Comparison of ENCODE assay signal across 14 cellular contexts in the genomic region with DNA sequence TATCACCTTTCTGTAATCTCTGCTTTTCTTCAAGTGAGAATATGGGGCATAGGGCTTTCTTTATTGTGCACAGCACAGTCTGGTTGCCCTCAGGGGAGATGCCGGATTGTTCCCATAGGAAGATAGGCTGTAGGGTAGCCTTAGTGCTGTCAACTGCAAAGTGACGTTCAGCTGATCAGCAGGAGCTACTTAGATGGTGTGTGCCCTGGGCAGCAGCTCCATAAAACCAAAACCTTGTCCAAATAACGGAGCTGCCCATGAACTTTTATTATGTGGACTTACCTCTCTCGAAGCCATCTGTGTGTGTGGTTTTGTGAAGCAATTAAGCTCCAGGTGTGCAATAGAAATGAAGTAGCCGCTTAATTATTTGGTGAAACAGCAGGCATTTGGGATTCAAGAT.
A peak's percentile ranks its signal among the peaks of the same experiment; 100 is the strongest.
DNase-seq lines count a peak whose midpoint lies in the region; ATAC-seq and TF ChIP-seq lines count a peak whose summit lies in the region.
"Had no signal": no experiment of that assay in that cellular context is flagged by ENCODE, and none has a peak within 500 bp of the region (broad histone marks: within the 10 kb centered on the region; RNA-seq: fewer than 3 reads in every experiment).

No MANE protein-coding gene starts in this region.

- H3K27ac Mint-ChIP-seq in activated CD4-positive, alpha-beta memory T cell treated with anti-CD3 and anti-CD28 coated beads, Interleukin-2, amount 10 ng/mL, durations not matched to agents 7 days and 5 days: no peak overlapping the region
- H3K27ac Mint-ChIP-seq: CD8-positive, alpha-beta memory T cell; H9 had no signal

- 0 out of 2 replicates have a peak overlapping the region, but pooled peaks have one; percentile 17 for H3K18ac ChIP-seq in IMR-90 (ENCODE audit: low read depth, low read length)

- H4K91ac ChIP-seq in IMR-90 (ENCODE audit: insufficient read depth, low read depth, low read length): no peak overlapping the region

- no peak overlapping the region for H3K56ac ChIP-seq in IMR-90 (ENCODE audit: extremely low read depth, insufficient read depth, low read length)

- no peaks in the 10 kb centered on the region for H3K9me3 Mint-ChIP-seq in activated CD4-positive, alpha-beta memory T cell treated with anti-CD3 and anti-CD28 coated beads, Interleukin-2, amount 10 ng/mL, durations not matched to agents 7 days and 5 days
- H3K9me3 Mint-ChIP-seq: CD8-positive, alpha-beta memory T cell; H9 had no signal

- no peaks in the 10 kb centered on the region for H3K9me3 ChIP-seq in IMR-90 (ENCODE audit: control insufficient read depth, insufficient read depth, low read length)
- H3K9me3 ChIP-seq: SJCRH30 had no signal

- peaks cover 7% of the 10 kb centered on the region for H3K27me3 Mint-ChIP-seq in activated CD4-positive, alpha-beta memory T cell treated with anti-CD3 and anti-CD28 coated beads, Interleukin-2, amount 10 ng/mL, durations not matched to agents 7 days and 5 days

- no peaks in the 10 kb centered on the region for H3K27me3 ChIP-seq in IMR-90 (ENCODE audit: control insufficient read depth, insufficient read depth, low read length)
- H3K27me3 ChIP-seq: SJCRH30 had no signal

- no peak overlapping the region for H3K4me3 ChIP-seq in IMR-90 (ENCODE audit: insufficient read depth, low read depth, low read length)
- H3K4me3 ChIP-seq: SJCRH30 had no signal

- no peak overlapping the region for H2AK9ac ChIP-seq in IMR-90 (replicated peaks; ENCODE audit: low read depth, low read length, poor library complexity)

- 0 out of 2 replicates have a peak overlapping the region, but pooled peaks have one; percentile 55 for H2AK5ac ChIP-seq in IMR-90 (ENCODE audit: low read depth, low read length)

- H4K5ac ChIP-seq in IMR-90 (ENCODE audit: low read depth, low read length): no peak overlapping the region

- intact Hi-C loops in IMR-90 (cut with micrococcal nuclease): no loop called here

- H2BK5ac ChIP-seq in IMR-90 (ENCODE audit: low read depth, low read length, poor library complexity, severe bottlenecking): no peak overlapping the region

- H2BK15ac ChIP-seq in IMR-90 (ENCODE audit: low read depth, low read length): no peak overlapping the region; the same call in 2 of the 3 replicates

- no peak overlapping the region for H2AFZ ChIP-seq in IMR-90 (replicated peaks; ENCODE audit: low read length, poor library complexity)

- H3K36me3 ChIP-seq in IMR-90 (ENCODE audit: control insufficient read depth, insufficient read depth, low read length): peaks cover 2% of the 10 kb centered on the region; the same call in 1 of the 2 replicates
- H3K36me3 ChIP-seq: SJCRH30 had no signal

- WGBS in IMR-90 (ENCODE audit: extremely low coverage in 2 of 2, insufficient read length in 1 of 2), 2 experiments: 100% methylated on average over 2 of the region's 5 CpGs; no CpG with 5 or more reads in 1 of the 2 experiments

- H3K4me2 ChIP-seq in IMR-90 (ENCODE audit: low read depth, low read length): no peak overlapping the region

- ATAC-seq in IMR-90 (ENCODE audit: low read depth) (no peak), HG03521 (IDR thresholded peaks at IDR 0.05; ENCODE audit: unreplicated experiment) (no peak)

- CTCF ChIA-PET in IMR-90 (lab: Yijun Ruan, JAX): interaction anchor here (0.5 to 0.6 kb wide), 2 partner anchors 72 to 582 kb away, joined by 4 read pairs; no protein-coding TSS in a partner anchor
- CTCF ChIA-PET in activated CD4-positive, alpha-beta memory T cell treated with anti-CD3 and anti-CD28 coated beads, Interleukin-2, amount 10 ng/mL, durations not matched to agents 7 days and 5 days (lab: Charles Lee): no interaction called here

- H3K4me1 Mint-ChIP-seq in activated CD4-positive, alpha-beta memory T cell treated with anti-CD3 and anti-CD28 coated beads, Interleukin-2, amount 10 ng/mL, durations not matched to agents 7 days and 5 days: no peaks in the 10 kb centered on the region
- H3K4me1 Mint-ChIP-seq: CD8-positive, alpha-beta memory T cell had no signal

- POLR2A ChIA-PET in IMR-90 (lab: Charles Lee; ENCODE audit: unreplicated experiment): no interaction called here
- POLR2A ChIA-PET in activated CD4-positive, alpha-beta memory T cell treated with anti-CD3 and anti-CD28 coated beads, Interleukin-2, amount 10 ng/mL, durations not matched to agents 7 days and 5 days (lab: Charles Lee): no interaction called here

- no peak for TF ChIP-seq CTCF in IMR-90 (conservative IDR thresholded peaks at IDR 0.05; ENCODE audit: low read depth, low read length)

- no peak overlapping the region for H3K27ac ChIP-seq in IMR-90 (ENCODE audit: insufficient read depth, low read length)
- H3K27ac ChIP-seq: SJCRH30 had no signal

- H3K14ac ChIP-seq in IMR-90 (replicated peaks; ENCODE audit: low read depth, low read length): no peak overlapping the region; the same call in 1 of the 2 replicates

- no peak overlapping the region for H3K9ac ChIP-seq in IMR-90 (ENCODE audit: low read depth, low read length)

- no TSS peak for BruUV-seq in IMR-90 (replicated peaks; lab: Mats Ljungman, UMichigan)

- in situ Hi-C loops in IMR-90 (cut with MboI; ENCODE audit: low sequenced_read_pairs): no loop called here

- H3K4ac ChIP-seq in IMR-90 (ENCODE audit: low read depth, low read length): peak overlapping the region; percentile 70

- peak overlapping the region; percentile 33; the same call in 1 of the 2 replicates for H2BK120ac ChIP-seq in IMR-90 (ENCODE audit: low read depth, low read length)

- dilution Hi-C loops in IMR-90 (cut with HindIII; ENCODE audit: low sequenced_read_pairs, unreplicated experiment): no loop called here

- H4K8ac ChIP-seq in IMR-90 (ENCODE audit: low read depth in 2 of 2, low read length in 2 of 2): no peak overlapping the region; a peak in 1 of 4 replicates

- no peak for TF ChIP-seq RAD21 in IMR-90 (IDR thresholded peaks at IDR 0.05; ENCODE audit: low read length)

- H4K20me1 ChIP-seq in IMR-90 (ENCODE audit: insufficient read depth, low read length): peaks cover 10% of the 10 kb centered on the region

- no peak for TF ChIP-seq POLR2A in IMR-90 (IDR thresholded peaks at IDR 0.05; ENCODE audit: low read depth, low read length)

- H3K79me1 ChIP-seq in IMR-90 (ENCODE audit: low read depth in 1 of 2, low read length in 2 of 2): peaks cover 47 to 85% of the 10 kb centered on the region in 2 experiments

- no peak overlapping the region for H3K23ac ChIP-seq in IMR-90 (ENCODE audit: low read depth, low read length)

- no peak overlapping the region for H2BK20ac ChIP-seq in IMR-90 (ENCODE audit: low read depth, low read length)

- H3K36me3 Mint-ChIP-seq in activated CD4-positive, alpha-beta memory T cell treated with anti-CD3 and anti-CD28 coated beads, Interleukin-2, amount 10 ng/mL, durations not matched to agents 7 days and 5 days (ENCODE audit: low read depth): no peaks in the 10 kb centered on the region
- H3K36me3 Mint-ChIP-seq: CD8-positive, alpha-beta memory T cell had no signal

- H3K4me3 Mint-ChIP-seq in activated CD4-positive, alpha-beta memory T cell treated with anti-CD3 and anti-CD28 coated beads, Interleukin-2, amount 10 ng/mL, durations not matched to agents 7 days and 5 days: no peak overlapping the region
- H3K4me3 Mint-ChIP-seq: CD8-positive, alpha-beta memory T cell; H9 had no signal

- DNase-seq in DMS153 treated with DMSO at 0.1 percent for 48 hours (lab: John Stamatoyannopoulos, UW; ENCODE audit: unreplicated experiment) (peak; percentile 25), IMR-90 (no peak), NCI-H69 (lab: John Stamatoyannopoulos, UW) (peak; percentile 99), islet precursor cell (peak; percentile 64), mesenteric fat pad (ENCODE audit: low spot score) (no peak)
- DNase-seq in activated CD4-positive, alpha-beta memory T cell treated with anti-CD3 and anti-CD28 coated beads, Interleukin-2, amount 10 ng/mL, durations not matched to agents 7 days and 5 days: no peak
- no peak for DNase-seq in activated CD8-positive, alpha-beta memory T cell treated with anti-CD3 and anti-CD28 coated beads, Interleukin-2, amount 50 U/mL, for 4 hours
- DNase-seq: CD8-positive, alpha-beta memory T cell; DMS 273 treated with DMSO at 0.1 percent for 48 hours; H9; NCI-H2029 treated with DMSO at 0.1 percent for 48 hours; NCI-H446 treated with DMSO at 0.1 percent for 48 hours; SJCRH30 had no signal

- H3K4me1 ChIP-seq in IMR-90 (ENCODE audit: control insufficient read depth, insufficient read depth, low read length): peaks cover 45% of the 10 kb centered on the region

- H3K9me1 ChIP-seq in IMR-90 (ENCODE audit: insufficient read depth, low read length): peaks cover 44% of the 10 kb centered on the region

TF ChIP-seq in IMR-90, 13 proteins besides CTCF, POLR2A, EP300 and RAD21 (continues in another document):
- no peak for TF ChIP-seq USF2 (IDR thresholded peaks at IDR 0.05; ENCODE audit: low read depth, low read length)
- no peak for TF ChIP-seq BHLHE40 (IDR thresholded peaks at IDR 0.05; ENCODE audit: low read depth, low read length)
- TF ChIP-seq MAFK (IDR thresholded peaks at IDR 0.05; ENCODE audit: low read depth, low read length): no peak
- no peak for TF ChIP-seq MXI1 (IDR thresholded peaks at IDR 0.05; ENCODE audit: borderline replicate concordance, low read depth, low read length)
- no peak for TF ChIP-seq SMC3 (IDR thresholded peaks at IDR 0.05; ENCODE audit: low read depth, low read length)
- no peak for TF ChIP-seq CHD1 (IDR thresholded peaks at IDR 0.05; ENCODE audit: low read depth, low read length)
- TF ChIP-seq RCOR1 (IDR thresholded peaks at IDR 0.05; ENCODE audit: insufficient replicate concordance, low read length): no peak
- no peak for TF ChIP-seq NFE2L2 (IDR thresholded peaks at IDR 0.05; ENCODE audit: low read depth, low read length)
- no peak for TF ChIP-seq MAZ (IDR thresholded peaks at IDR 0.05; ENCODE audit: borderline replicate concordance, low read depth, low read length)
- TF ChIP-seq FOS (IDR thresholded peaks at IDR 0.05; ENCODE audit: low read depth, low read length): no peak
- TF ChIP-seq RFX5 (IDR thresholded peaks at IDR 0.05; ENCODE audit: low read depth, low read length): no peak

Comparison
In these comparisons a context has a peak if more than half of its experiments do, and no peak if none do; other contexts are left out.
1. DNase-seq: peak in DMS153 treated with DMSO at 0.1 percent for 48 hours (single experiment), NCI-H69 (single experiment) and islet precursor cell (single experiment); none in IMR-90 (single experiment), activated CD4-positive, alpha-beta memory T cell treated with anti-CD3 and anti-CD28 coated beads, Interleukin-2, amount 10 ng/mL, durations not matched to agents 7 days and 5 days (single experiment), mesenteric fat pad (single experiment) and activated CD8-positive, alpha-beta memory T cell treated with anti-CD3 and anti-CD28 coated beads, Interleukin-2, amount 50 U/mL, for 4 hours (single experiment).